Comparison of ENCODE assay signal across 24 cellular contexts in genomic region chr10:7886056-7886455, GRCh38.
"Had no signal": no experiment of that assay in that cellular context is flagged by ENCODE, and none has a peak within 500 bp of the region (broad histone marks: within the 10 kb centered on the region; RNA-seq: fewer than 3 reads in every experiment).

No MANE protein-coding gene starts in this region.

- H3K4me1 Mint-ChIP-seq: neural progenitor cell had no signal

- H3K9me3 ChIP-seq: heart right ventricle, transverse colon, uterus had no signal

- H3K27ac Mint-ChIP-seq: activated CD4-positive, alpha-beta T cell treated with anti-CD3 and anti-CD28 coated beads, Interleukin-2, amount 10 ng/mL, durations not matched to agents 24 days and 14 days; activated CD8-positive, alpha-beta T cell treated with anti-CD3 and anti-CD28 coated beads for 36 hours; activated naive CD4-positive, alpha-beta T cell treated with anti-CD3 and anti-CD28 coated beads, Interleukin-2, amount 50 U/mL, for 72 hours; activated T-helper 1 cell treated with anti-CD3 and anti-CD28 coated beads, Interleukin-12 subunit alpha, Interleukin-12 subunit beta, Interleukin-2, Interleukin-4 antibody, amounts not matched to agents 30 ng/mL and 10 ng/mL and 1 ng/mL, durations not matched to agents 14 hours and 24 hours and 36 hours; neural progenitor cell; stimulated activated naive B cell treated with anti-CD40 and anti-IgM and Interleukin-4, amounts not matched to agents 10 μg/mL and 1 μg/mL and 100 μg/mL, for 72 hours had no signal

- H3K27me3 ChIP-seq: heart right ventricle, neural progenitor cell, transverse colon, uterus had no signal

- DNase-seq: activated CD4-positive, alpha-beta T cell treated with anti-CD3 and anti-CD28 coated beads, Interleukin-2, amount 10 ng/mL, durations not matched to agents 24 days and 14 days; activated CD8-positive, alpha-beta T cell treated with anti-CD3 and anti-CD28 coated beads for 36 hours; activated gamma-delta T cell; aorta; cerebellar nuclear complex; heart right ventricle; kidney; naive thymus-derived CD8-positive, alpha-beta T cell; posterior cingulate gyrus; stimulated activated CD4-positive, alpha-beta T cell treated with anti-CD3 and anti-CD28 coated beads, Interleukin-15, amount 100 ng/mL, for 24 hours; stimulated activated CD8-positive, alpha-beta memory T cell treated with anti-CD3 and anti-CD28 coated beads, Interleukin-4, amount 100 ng/mL, for 48 hours; stimulated activated naive B cell treated with anti-CD40 and anti-IgM and Interleukin-4, amounts not matched to agents 10 μg/mL and 1 μg/mL and 100 μg/mL, for 72 hours; transverse colon; uterus had no signal

- H3K4me3 ChIP-seq: coronary artery, heart right ventricle, lung, neural progenitor cell, smooth muscle cell, transverse colon, uterus had no signal

- H3K9me3 Mint-ChIP-seq: activated CD4-positive, alpha-beta T cell treated with anti-CD3 and anti-CD28 coated beads, Interleukin-2, amount 10 ng/mL, durations not matched to agents 24 days and 14 days; activated CD8-positive, alpha-beta T cell treated with anti-CD3 and anti-CD28 coated beads for 36 hours; activated naive CD4-positive, alpha-beta T cell treated with anti-CD3 and anti-CD28 coated beads, Interleukin-2, amount 50 U/mL, for 72 hours; activated T-helper 1 cell treated with anti-CD3 and anti-CD28 coated beads, Interleukin-12 subunit alpha, Interleukin-12 subunit beta, Interleukin-2, Interleukin-4 antibody, amounts not matched to agents 30 ng/mL and 10 ng/mL and 1 ng/mL, durations not matched to agents 14 hours and 24 hours and 36 hours; naive thymus-derived CD8-positive, alpha-beta T cell; neural progenitor cell; stimulated activated naive B cell treated with anti-CD40 and anti-IgM and Interleukin-4, amounts not matched to agents 10 μg/mL and 1 μg/mL and 100 μg/mL, for 72 hours had no signal

- H3K27me3 Mint-ChIP-seq: activated CD4-positive, alpha-beta T cell treated with anti-CD3 and anti-CD28 coated beads, Interleukin-2, amount 10 ng/mL, durations not matched to agents 24 days and 14 days; activated CD8-positive, alpha-beta T cell treated with anti-CD3 and anti-CD28 coated beads for 36 hours; naive thymus-derived CD8-positive, alpha-beta T cell; stimulated activated naive B cell treated with anti-CD40 and anti-IgM and Interleukin-4, amounts not matched to agents 10 μg/mL and 1 μg/mL and 100 μg/mL, for 72 hours had no signal

- H3K4me3 Mint-ChIP-seq: activated CD4-positive, alpha-beta T cell treated with anti-CD3 and anti-CD28 coated beads, Interleukin-2, amount 10 ng/mL, durations not matched to agents 24 days and 14 days; activated CD8-positive, alpha-beta T cell treated with anti-CD3 and anti-CD28 coated beads for 36 hours; activated T-helper 1 cell treated with anti-CD3 and anti-CD28 coated beads, Interleukin-12 subunit alpha, Interleukin-12 subunit beta, Interleukin-2, Interleukin-4 antibody, amounts not matched to agents 30 ng/mL and 10 ng/mL and 1 ng/mL, durations not matched to agents 14 hours and 24 hours and 36 hours; naive thymus-derived CD8-positive, alpha-beta T cell; neural progenitor cell; stimulated activated naive B cell treated with anti-CD40 and anti-IgM and Interleukin-4, amounts not matched to agents 10 μg/mL and 1 μg/mL and 100 μg/mL, for 72 hours had no signal

- H3K36me3 ChIP-seq: heart right ventricle, neural progenitor cell, transverse colon, uterus had no signal

- H3K36me3 Mint-ChIP-seq: activated naive CD4-positive, alpha-beta T cell treated with anti-CD3 and anti-CD28 coated beads, Interleukin-2, amount 50 U/mL, for 72 hours had no signal

- FAIRE-seq: kidney had no signal

- H3K4me1 ChIP-seq: uterus had no signal

- ATAC-seq: activated CD4-positive, CD25-positive, alpha-beta regulatory T cell treated with anti-CD3 and anti-CD28 coated beads, Interleukin-2, amount 50 U/mL, for 24 hours; activated CD8-positive, alpha-beta T cell treated with anti-CD3 and anti-CD28 coated beads for 36 hours; activated naive CD4-positive, alpha-beta T cell treated with anti-CD3 and anti-CD28 coated beads, Interleukin-2, amount 50 U/mL, for 72 hours; heart right ventricle; left lobe of liver; naive thymus-derived CD8-positive, alpha-beta T cell; sciatic nerve; stimulated activated naive B cell treated with anti-CD40 and anti-IgM and Interleukin-4, amounts not matched to agents 10 μg/mL and 1 μg/mL and 100 μg/mL, for 72 hours had no signal

- H3K27ac ChIP-seq: coronary artery, heart right ventricle, neural progenitor cell, transverse colon, uterus, VCaP had no signal
